ENCODE assay signal across 8 cellular contexts in the genomic region with DNA sequence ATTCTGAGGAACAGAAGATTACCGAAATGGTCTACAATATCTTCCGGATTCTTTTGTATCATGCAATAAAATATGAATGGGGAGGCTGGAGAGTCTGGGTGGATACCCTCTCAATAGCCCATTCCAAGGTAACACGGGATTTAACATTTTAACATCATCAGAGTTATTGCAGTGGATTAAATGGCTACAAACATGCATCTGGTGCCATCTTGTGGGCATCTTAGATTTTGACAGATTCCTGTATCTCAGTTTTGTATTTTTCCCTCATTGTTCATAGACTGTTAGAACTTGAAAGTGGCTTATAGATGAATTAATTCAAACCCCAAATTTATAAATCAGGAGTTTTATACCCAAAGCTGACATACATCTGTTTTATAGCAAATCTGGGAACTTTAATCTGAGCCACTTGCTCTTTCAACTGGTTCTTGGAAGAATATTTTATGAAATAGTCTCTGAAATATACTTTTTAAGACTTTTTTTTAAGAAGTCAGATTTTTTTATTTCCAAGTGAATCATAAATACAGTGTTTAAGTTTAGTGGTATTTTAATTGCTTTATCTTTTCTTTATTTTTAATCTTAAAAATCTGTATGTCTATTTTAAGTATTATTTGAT.
DNase-seq lines count a peak whose midpoint lies in the region; ATAC-seq, FAIRE-seq and TF ChIP-seq lines count a peak whose summit lies in the region.

No MANE protein-coding gene starts in this region.

- ATAC-seq in HG03565 (IDR thresholded peaks at IDR 0.05; ENCODE audit: unreplicated experiment) (peak; percentile 68), left lung (peak; percentile 78)
- ATAC-seq in activated CD4-positive, CD25-positive, alpha-beta regulatory T cell treated with anti-CD3 and anti-CD28 coated beads, Interleukin-2, amount 50 U/mL, for 24 hours = no peak

- H3K36me3 ChIP-seq in OCI-LY7 (ENCODE audit: insufficient read depth, low read length) (no peaks in the 10 kb centered on the region), bronchial epithelial cell (ENCODE audit: control insufficient read depth, insufficient read depth, low read length) (no peaks in the 10 kb centered on the region), left lung (no peaks in the 10 kb centered on the region), uterus (no peaks in the 10 kb centered on the region)

- H3K4me3 ChIP-seq in OCI-LY7 (ENCODE audit: low read depth, low read length, poor library complexity, severe bottlenecking) (no peak overlapping the region), bronchial epithelial cell (ENCODE audit: low read depth, low read length) (no peak overlapping the region), left lung (no peak overlapping the region), uterus (no peak overlapping the region)

- no peaks in the 10 kb centered on the region for H3K9me2 ChIP-seq in OCI-LY7 (ENCODE audit: insufficient read depth, low read length)

- no peak for TF ChIP-seq POLR2A in uterus (IDR thresholded peaks at IDR 0.05)

- POLR2A ChIA-PET in OCI-LY7 (lab: Charles Lee) = no interaction called here

- no peak for FAIRE-seq in bronchial epithelial cell (lab: Jason Lieb, UNC)

- intact Hi-C loops in OCI-LY7 (cut with micrococcal nuclease; ENCODE audit: unreplicated experiment) (loop anchor here (2.0 kb wide), 1 partner anchor 216 kb away; no protein-coding TSS in a partner anchor), left lung (cut with DNase I) (no loop called here), uterus (cut with DNase I; ENCODE audit: low total_unique reads) (no loop called here)

- no peaks in the 10 kb centered on the region for H3K79me2 ChIP-seq in OCI-LY7 (ENCODE audit: insufficient read depth, low read depth, low read length)

- H3K27ac ChIP-seq in OCI-LY7 (ENCODE audit: low read depth, low read length, poor library complexity, severe bottlenecking) (no peak overlapping the region), left lung (no peak overlapping the region), uterus (no peak overlapping the region)

- H4K20me1 ChIP-seq in OCI-LY7 (ENCODE audit: insufficient read depth, low read length) = no peaks in the 10 kb centered on the region

- no peak overlapping the region for H3K4me2 ChIP-seq in OCI-LY7 (ENCODE audit: low read length)

- H2AFZ ChIP-seq in OCI-LY7 (ENCODE audit: low read length) = no peak overlapping the region

- H3K27me3 ChIP-seq in bronchial epithelial cell (ENCODE audit: control insufficient read depth, insufficient read depth, low read length) (no peaks in the 10 kb centered on the region), left lung (no peaks in the 10 kb centered on the region), uterus (no peaks in the 10 kb centered on the region)

- H3K4me1 ChIP-seq in OCI-LY7 (ENCODE audit: insufficient read depth, low read length, poor library complexity, severe bottlenecking) (no peaks in the 10 kb centered on the region), left lung (no peaks in the 10 kb centered on the region), uterus (no peaks in the 10 kb centered on the region)

- BruUV-seq in OCI-LY7 (replicated peaks; lab: Mats Ljungman, UMichigan) = no TSS peak

- H3K9me3 ChIP-seq in OCI-LY7 (ENCODE audit: low read length) (no peaks in the 10 kb centered on the region), left lung (no peaks in the 10 kb centered on the region), uterus (no peaks in the 10 kb centered on the region)

- CTCF ChIA-PET in OCI-LY7 (lab: Charles Lee; ENCODE audit: unreplicated experiment) = no interaction called here

- TF ChIP-seq CTCF in OCI-LY7 (conservative IDR thresholded peaks at IDR 0.05; ENCODE audit: low read length) (peak; percentile 87), bronchial epithelial cell (IDR thresholded peaks at IDR 0.05; ENCODE audit: insufficient read depth, low read length, severe bottlenecking) (peak; percentile 57), left lung (IDR thresholded peaks at IDR 0.05) (peak; percentile 35 to 50), uterus (IDR thresholded peaks at IDR 0.05) (peak; percentile 68 to 72 (median 70))

- DNase-seq in DMS53 (lab: John Stamatoyannopoulos, UW) (peak; percentile 74), GM19240 (ENCODE audit: insufficient read length, low spot score) (peak; percentile 2), OCI-LY7 (ENCODE audit: low spot score) (peak; percentile 59), bronchial epithelial cell (ENCODE audit: low read depth) (peak; percentile 56), left lung (no peak), uterus (peak in 1 of 2 donors; percentile 25)

Comparison
In these comparisons a context has a peak if more than half of its experiments do, and no peak if none do; other contexts are left out.
1. DNase-seq: peak in DMS53 (single experiment), GM19240 (single experiment), OCI-LY7 (single experiment) and bronchial epithelial cell (single experiment); none in left lung (0 of 2).
2. ATAC-seq: peak in HG03565 (single experiment) and left lung (single experiment); none in activated CD4-positive, CD25-positive, alpha-beta regulatory T cell treated with anti-CD3 and anti-CD28 coated beads, Interleukin-2, amount 50 U/mL, for 24 hours (0 of 2).
3. Peak in every context shown above with its lines, with median percentiles within 50 percentile points of each other: CTCF ChIP-seq.